Comparison of ENCODE assay signal across 9 cellular contexts in genomic region chr7:101232141-101232821, GRCh38. TPM values are rescaled to one million over a fixed set of nuclear protein-coding genes. Genes with fewer than 3 reads are reported as not detected.
DNase-seq lines count a peak whose midpoint lies in the region; ATAC-seq and TF ChIP-seq lines count a peak whose summit lies in the region.
"Had no signal": no experiment of that assay in that cellular context is flagged by ENCODE, and none has a peak within 500 bp of the region (broad histone marks: within the 10 kb centered on the region; RNA-seq: fewer than 3 reads in every experiment).

No MANE protein-coding gene starts in this region.

- H3K4me1 ChIP-seq in esophagus (ENCODE audit: control insufficient read depth in 2 of 2, insufficient read depth in 2 of 2, low read length in 1 of 2): peaks cover 2 to 5% of the 10 kb centered on the region in 2 donors
- no peaks in the 10 kb centered on the region for H3K4me1 ChIP-seq in osteoblast (ENCODE audit: insufficient read depth, low read length)

- 26 to 28% methylated on average over 51 of the region's 51 CpGs for WGBS in esophagus, 2 donors

- peak overlapping the region; percentile 48 for H3K4me2 ChIP-seq in osteoblast (ENCODE audit: insufficient read depth, low read length)

- no peaks in the 10 kb centered on the region for H3K79me2 ChIP-seq in osteoblast (ENCODE audit: insufficient read depth, low read length)

- H4K20me1 ChIP-seq in osteoblast (ENCODE audit: insufficient read depth, low read length): peaks cover 7% of the 10 kb centered on the region

- no peak overlapping the region for H2AFZ ChIP-seq in osteoblast (ENCODE audit: low read length)

- ATAC-seq in GM19351 (IDR thresholded peaks at IDR 0.05; ENCODE audit: unreplicated experiment) (no peak), GM18907 (IDR thresholded peaks at IDR 0.05; ENCODE audit: unreplicated experiment) (no peak)

- H3K9me3 ChIP-seq in esophagus (ENCODE audit: control insufficient read depth in 2 of 2, insufficient read depth in 1 of 2, low read depth in 1 of 2, low read length in 1 of 2) (no peaks in the 10 kb centered on the region), osteoblast (ENCODE audit: low read depth, low read length) (no peaks in the 10 kb centered on the region)

- H3K27me3 ChIP-seq in esophagus (ENCODE audit: control insufficient read depth in 1 of 2, insufficient read depth in 2 of 2, low read length in 2 of 2): no peaks in the 10 kb centered on the region
- H3K27me3 ChIP-seq in osteoblast (ENCODE audit: insufficient read depth, low read length): no peaks in the 10 kb centered on the region

- H3K27ac ChIP-seq in esophagus (ENCODE audit: low read depth in 2 of 2, low read length in 1 of 2) (peak overlapping the region; percentile 66 to 68), osteoblast (ENCODE audit: low read depth, low read length) (no peak overlapping the region)

- peak; percentile 26 for DNase-seq in DMS79 (lab: John Stamatoyannopoulos, UW)
- peak; percentile 23 to 87 for DNase-seq in NCI-H526 (lab: John Stamatoyannopoulos, UW)
- DNase-seq in osteoblast (ENCODE audit: insufficient read length, low spot score, missing footprints): peak; percentile 83
- no peak for DNase-seq in A172 (ENCODE audit: low spot score)
- no peak for DNase-seq in activated effector memory CD4-positive, alpha-beta T cell treated with anti-CD3 and anti-CD28 coated beads, Interleukin-2, amount 50 U/mL, for 16 hours

- H3K4me3 ChIP-seq in esophagus (ENCODE audit: low read depth in 1 of 2, low read length in 2 of 2) (peak overlapping the region; percentile 39 to 44), osteoblast (ENCODE audit: insufficient read depth, low read length) (peak overlapping the region; percentile 22)

- TF ChIP-seq CTCF in osteoblast (IDR thresholded peaks at IDR 0.05; ENCODE audit: extremely low read depth, low read depth, low read length): no peak

- H3K36me3 ChIP-seq in esophagus (ENCODE audit: control insufficient read depth in 2 of 2, insufficient read depth in 2 of 2, low read length in 1 of 2) (peaks cover 3 to 15% of the 10 kb centered on the region in 2 donors), osteoblast (ENCODE audit: insufficient read depth, low read length) (peaks cover 13% of the 10 kb centered on the region)

RNA-seq across cellular contexts. Expression of gene CLDN15, which starts 5.3 kb away (rescaled TPM):
- polyA plus RNA-seq in esophagus: 1 to 10 TPM; 3.7 to 5.9 TPM
- total RNA-seq in osteoblast: 3.3 and 4.1 TPM in 2 replicates
- total RNA-seq in A172 (2014; rRNA removed; shearing (Covaris generic)): 3.5 and 4.0 TPM in 2 replicates

RNA-seq across cellular contexts. Expression of gene FIS1, which starts 12.6 kb away (rescaled TPM):
- 100 to 1,000 TPM in 1 of 2 donors, 10 to 100 TPM in 1; 70.0 to 202 TPM for polyA plus RNA-seq in esophagus
- total RNA-seq in osteoblast: 118 and 136 TPM in 2 replicates
- 166 and 189 TPM in 2 replicates for total RNA-seq in A172 (2014; rRNA removed; shearing (Covaris generic))

RNA-seq across cellular contexts. Expression of gene ZNHIT1, which starts 14.3 kb away (rescaled TPM):
- 10 to 100 TPM; 56.0 to 73.2 TPM for polyA plus RNA-seq in esophagus
- total RNA-seq in osteoblast: 64.4 and 66.0 TPM in 2 replicates
- total RNA-seq in A172 (2014; rRNA removed; shearing (Covaris generic)): 113 and 116 TPM in 2 replicates

RNA-seq across cellular contexts. Expression of gene PLOD3, which starts 14.9 kb away (rescaled TPM):
- 1 to 10 TPM; 9.2 to 9.7 TPM for polyA plus RNA-seq in esophagus
- total RNA-seq in osteoblast: 78.7 and 81.8 TPM in 2 replicates
- 93.9 and 105 TPM in 2 replicates for total RNA-seq in A172 (2014; rRNA removed; shearing (Covaris generic))

RNA-seq across cellular contexts. Expression of gene MOGAT3, which starts 31.4 kb away (rescaled TPM):
- polyA plus RNA-seq in esophagus: not detected
- total RNA-seq in osteoblast: not detected in 2 replicates
- not detected in 2 replicates for total RNA-seq in A172 (2014; rRNA removed; shearing (Covaris generic))
- total RNA-seq: mononuclear cell had no signal

Comparison
In these comparisons a context has a peak if more than half of its experiments do, and no peak if none do; other contexts are left out.
1. DNase-seq: peak in DMS79 (single experiment), NCI-H526 (2 of 2) and osteoblast (single experiment); none in A172 (single experiment) and activated effector memory CD4-positive, alpha-beta T cell treated with anti-CD3 and anti-CD28 coated beads, Interleukin-2, amount 50 U/mL, for 16 hours (single experiment).